ENCODE assay signal across 10 cellular contexts in genomic region chr20:37295595-37295994, GRCh38. TPM values are rescaled to one million over a fixed set of nuclear protein-coding genes. Genes with fewer than 3 reads are reported as not detected.
DNase-seq lines count a peak whose midpoint lies in the region; ATAC-seq and TF ChIP-seq lines count a peak whose summit lies in the region.
"Had no signal": no experiment of that assay in that cellular context is flagged by ENCODE, and none has a peak within 500 bp of the region (broad histone marks: within the 10 kb centered on the region; RNA-seq: fewer than 3 reads in every experiment).

No MANE protein-coding gene starts in this region.

- H3K4me3 Mint-ChIP-seq in T-helper 17 cell = no peak overlapping the region
- H3K4me3 Mint-ChIP-seq in activated CD8-positive, alpha-beta memory T cell treated with anti-CD3 and anti-CD28 coated beads, Interleukin-2, amount 10 ng/mL, durations not matched to agents 7 days and 5 days = no peak overlapping the region
- H3K4me3 Mint-ChIP-seq: memory B cell had no signal

- TF ChIP-seq CTCF in AG04450 (IDR thresholded peaks at IDR 0.05; ENCODE audit: low read depth, low read length) (no peak), mucosa of descending colon (IDR thresholded peaks at IDR 0.05) (no peak), GM20000 (IDR thresholded peaks at IDR 0.05; ENCODE audit: extremely low read depth, missing control alignments) (no peak)

- CTCF ChIA-PET in AG04450 (lab: Charles Lee) = no interaction called here
- CTCF ChIA-PET in activated CD8-positive, alpha-beta memory T cell treated with anti-CD3 and anti-CD28 coated beads, Interleukin-2, amount 10 ng/mL, durations not matched to agents 7 days and 5 days (lab: Charles Lee) = no interaction called here

- no peak overlapping the region for H3K4me3 ChIP-seq in AG04450 (ENCODE audit: low read depth, low read length)
- no peak overlapping the region for H3K4me3 ChIP-seq in mucosa of descending colon

- H3K9me3 ChIP-seq in AG04450 (ENCODE audit: control insufficient read depth, insufficient read depth, low read length) (0 out of 2 replicates have a peak, but pooled peaks cover 2% of the 10 kb centered on the region), T-helper 17 cell (ENCODE audit: control insufficient read depth, low read length, poor library complexity, severe bottlenecking) (no peaks in the 10 kb centered on the region), mucosa of descending colon (no peaks in the 10 kb centered on the region)

- no peaks in the 10 kb centered on the region for H3K27me3 Mint-ChIP-seq in T-helper 17 cell
- H3K27me3 Mint-ChIP-seq in activated CD8-positive, alpha-beta memory T cell treated with anti-CD3 and anti-CD28 coated beads, Interleukin-2, amount 10 ng/mL, durations not matched to agents 7 days and 5 days = no peaks in the 10 kb centered on the region
- H3K27me3 Mint-ChIP-seq: memory B cell had no signal

- POLR2A ChIA-PET in AG04450 (lab: Yijun Ruan, JAX) = interaction anchor here (1.3 kb wide), 1 partner anchor 28 kb away, joined by 4 read pairs; no protein-coding TSS in a partner anchor

- peaks cover 10% of the 10 kb centered on the region for H3K36me3 Mint-ChIP-seq in T-helper 17 cell (ENCODE audit: low read depth)
- peaks cover 40% of the 10 kb centered on the region for H3K36me3 Mint-ChIP-seq in activated CD8-positive, alpha-beta memory T cell treated with anti-CD3 and anti-CD28 coated beads, Interleukin-2, amount 10 ng/mL, durations not matched to agents 7 days and 5 days

- no peak for DNase-seq in AG04450 (ENCODE audit: low read depth, low spot score)
- peak; percentile 80 to 97 (median 86) for DNase-seq in NCI-H1417 (lab: John Stamatoyannopoulos, UW)
- DNase-seq in T-helper 17 cell = no peak
- DNase-seq in mucosa of descending colon = peak in 1 of 3 donors; percentile 39
- DNase-seq in NK-92 (lab: John Stamatoyannopoulos, UW; ENCODE audit: unreplicated experiment) = no peak
- DNase-seq in activated CD8-positive, alpha-beta memory T cell treated with anti-CD3 and anti-CD28 coated beads, Interleukin-2, amount 10 ng/mL, durations not matched to agents 7 days and 5 days = no peak
- no peak for DNase-seq in GM20000 (ENCODE audit: low spot score)

- no peaks in the 10 kb centered on the region for H3K27me3 ChIP-seq in AG04450 (ENCODE audit: control insufficient read depth, insufficient read depth, low read length)

- intact Hi-C loops in mucosa of descending colon (cut with DNase I, micrococcal nuclease) = no loop called here

- peak overlapping the region; percentile 82 for H3K27ac ChIP-seq in AG04450 (ENCODE audit: low read depth, low read length)

- H3K27ac Mint-ChIP-seq in T-helper 17 cell = peak overlapping the region; percentile 29
- no peak overlapping the region for H3K27ac Mint-ChIP-seq in activated CD8-positive, alpha-beta memory T cell treated with anti-CD3 and anti-CD28 coated beads, Interleukin-2, amount 10 ng/mL, durations not matched to agents 7 days and 5 days

- peaks cover 18% of the 10 kb centered on the region for H3K4me1 ChIP-seq in mucosa of descending colon (ENCODE audit: low read depth)

- H3K4me1 Mint-ChIP-seq in T-helper 17 cell = peaks cover 36% of the 10 kb centered on the region
- peaks cover 49% of the 10 kb centered on the region for H3K4me1 Mint-ChIP-seq in activated CD8-positive, alpha-beta memory T cell treated with anti-CD3 and anti-CD28 coated beads, Interleukin-2, amount 10 ng/mL, durations not matched to agents 7 days and 5 days

- ATAC-seq in T-helper 17 cell (no peak), mucosa of descending colon (peak; percentile 79), HG02759 (IDR thresholded peaks at IDR 0.05; ENCODE audit: unreplicated experiment) (no peak)
- no peak for ATAC-seq in activated CD8-positive, alpha-beta memory T cell treated with anti-CD3 and anti-CD28 coated beads, Interleukin-2, amount 10 ng/mL, durations not matched to agents 7 days and 5 days

- no peaks in the 10 kb centered on the region for H3K9me3 Mint-ChIP-seq in activated CD8-positive, alpha-beta memory T cell treated with anti-CD3 and anti-CD28 coated beads, Interleukin-2, amount 10 ng/mL, durations not matched to agents 7 days and 5 days (ENCODE audit: low read depth)

- H3K36me3 ChIP-seq in mucosa of descending colon (ENCODE audit: low read depth) = no peaks in the 10 kb centered on the region

RNA-seq across cellular contexts. Expression of gene MANBAL, which starts 6.1 kb away (rescaled TPM):
- polyA plus RNA-seq in AG04450 (2011; rRNA removed) = 71.6 and 78.6 TPM in 2 replicates
- 31.8 and 35.3 TPM in 2 replicates for polyA minus RNA-seq in AG04450 (2011; rRNA and poly(A)+ RNA removed)
- total RNA-seq in T-helper 17 cell (1 to 10 TPM; 3.6 to 4.9 TPM), mucosa of descending colon (10 to 100 TPM; 38.3 to 49.2 (median 43.2) TPM)
- total RNA-seq in activated CD8-positive, alpha-beta memory T cell treated with anti-CD3 and anti-CD28 coated beads, Interleukin-2, amount 10 ng/mL, durations not matched to agents 7 days and 5 days = 10 to 100 TPM; 11.3 to 11.5 TPM

RNA-seq across cellular contexts. Expression of gene GHRH, which starts 34.0 kb away (rescaled TPM):
- polyA plus RNA-seq in AG04450 (2011; rRNA removed) = not detected in 2 replicates
- polyA minus RNA-seq in AG04450 (2011; rRNA and poly(A)+ RNA removed) = not detected in 2 replicates
- total RNA-seq in T-helper 17 cell (not detected), mucosa of descending colon (not detected)
- not detected for total RNA-seq in activated CD8-positive, alpha-beta memory T cell treated with anti-CD3 and anti-CD28 coated beads, Interleukin-2, amount 10 ng/mL, durations not matched to agents 7 days and 5 days
- total RNA-seq: activated CD8-positive, alpha-beta memory T cell treated with anti-CD3 and anti-CD28 coated beads for 36 hours had no signal

RNA-seq across cellular contexts. Expression of gene SRC, which starts 50.3 kb away (rescaled TPM):
- 13.9 and 19.1 TPM in 2 replicates for polyA plus RNA-seq in AG04450 (2011; rRNA removed)
- polyA minus RNA-seq in AG04450 (2011; rRNA and poly(A)+ RNA removed) = 21.9 and 28.6 TPM in 2 replicates
- total RNA-seq in T-helper 17 cell (10 to 100 TPM in 1 of 2 donors, 1 to 10 TPM in 1; 6.2 to 22.8 TPM), mucosa of descending colon (100 to 1,000 TPM; 111 to 155 (median 132) TPM)
- 1 to 10 TPM; 1.9 to 3.6 TPM for total RNA-seq in activated CD8-positive, alpha-beta memory T cell treated with anti-CD3 and anti-CD28 coated beads, Interleukin-2, amount 10 ng/mL, durations not matched to agents 7 days and 5 days

Comparison
In these comparisons a context has a peak if more than half of its experiments do, and no peak if none do; other contexts are left out.
1. DNase-seq: peak in NCI-H1417 (3 of 3); none in AG04450 (single experiment), T-helper 17 cell (0 of 3), NK-92 (single experiment), activated CD8-positive, alpha-beta memory T cell treated with anti-CD3 and anti-CD28 coated beads, Interleukin-2, amount 10 ng/mL, durations not matched to agents 7 days and 5 days (single experiment) and GM20000 (single experiment).
2. RNA of gene SRC, which starts 50.3 kb away (total RNA-seq): 111 to 155 TPM in mucosa of descending colon; 6.2 to 22.8 TPM in T-helper 17 cell and 1.9 to 3.6 TPM in activated CD8-positive, alpha-beta memory T cell treated with anti-CD3 and anti-CD28 coated beads, Interleukin-2, amount 10 ng/mL, durations not matched to agents 7 days and 5 days; every median in the first group is over 4 times any median in the second.